Comparison of ENCODE assay signal across 1 cellular context in the genomic region with DNA sequence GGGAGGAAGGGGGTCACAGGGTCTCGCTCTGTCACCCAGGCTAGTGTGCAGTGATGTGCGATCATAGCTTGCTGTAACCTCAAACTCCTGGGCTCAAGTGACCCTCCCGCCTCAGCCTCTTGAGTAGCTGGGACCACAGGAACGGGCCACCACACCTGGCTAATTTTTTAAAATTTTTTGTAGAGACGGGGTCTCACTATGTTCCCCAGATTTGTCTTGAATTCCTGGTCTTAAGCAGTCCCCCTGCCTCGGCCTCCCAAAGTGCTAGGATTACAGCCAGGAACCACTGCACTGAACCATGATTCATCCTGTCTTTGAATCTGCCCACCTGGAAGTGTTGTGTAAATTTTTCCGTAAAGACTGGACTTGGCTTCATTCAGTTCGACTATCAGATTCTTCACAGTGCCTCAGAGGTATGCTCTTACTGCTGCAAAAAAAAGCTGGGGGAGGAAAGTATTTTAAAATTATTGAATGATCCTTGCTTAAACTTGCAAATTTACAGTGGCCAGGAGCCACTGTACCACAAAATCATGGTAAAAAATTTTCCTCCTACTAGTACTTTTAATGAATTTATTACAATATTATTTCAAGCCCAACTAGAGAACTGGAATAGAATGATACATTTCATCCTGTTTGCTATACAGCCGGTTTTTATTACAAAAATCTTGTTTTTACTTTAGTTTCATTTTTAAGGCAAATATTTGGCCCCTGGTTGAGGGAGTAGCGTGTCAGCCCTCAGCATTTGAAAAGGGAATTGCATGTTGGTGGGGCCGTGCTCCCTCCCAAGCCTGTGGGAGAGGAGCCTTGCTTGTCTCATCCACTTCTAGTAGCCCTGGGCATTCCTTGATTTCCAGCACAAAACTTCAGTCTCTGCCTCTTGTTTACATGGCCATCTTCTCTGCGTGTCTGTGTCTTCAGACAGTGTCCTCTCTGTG.
TF ChIP-seq lines count a peak whose summit lies in the region.

No MANE protein-coding gene starts in this region.

TF ChIP-seq in SK-N-SH treated with all-trans-retinoic acid at 6 μM for 48 hours, 23 proteins besides CTCF, POLR2A, EP300 and RAD21 (continued from another document):
- TF ChIP-seq, protein P1, sequence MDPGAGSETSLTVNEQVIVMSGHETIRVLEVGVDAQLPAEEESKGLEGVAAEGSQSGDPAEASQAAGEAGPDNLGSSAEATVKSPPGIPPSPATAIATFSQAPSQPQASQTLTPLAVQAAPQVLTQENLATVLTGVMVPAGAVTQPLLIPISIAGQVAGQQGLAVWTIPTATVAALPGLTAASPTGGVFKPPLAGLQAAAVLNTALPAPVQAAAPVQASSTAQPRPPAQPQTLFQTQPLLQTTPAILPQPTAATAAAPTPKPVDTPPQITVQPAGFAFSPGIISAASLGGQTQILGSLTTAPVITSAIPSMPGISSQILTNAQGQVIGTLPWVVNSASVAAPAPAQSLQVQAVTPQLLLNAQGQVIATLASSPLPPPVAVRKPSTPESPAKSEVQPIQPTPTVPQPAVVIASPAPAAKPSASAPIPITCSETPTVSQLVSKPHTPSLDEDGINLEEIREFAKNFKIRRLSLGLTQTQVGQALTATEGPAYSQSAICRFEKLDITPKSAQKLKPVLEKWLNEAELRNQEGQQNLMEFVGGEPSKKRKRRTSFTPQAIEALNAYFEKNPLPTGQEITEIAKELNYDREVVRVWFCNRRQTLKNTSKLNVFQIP (CRISPR knock-in tag; IDR thresholded peaks at IDR 0.05; ENCODE audit: borderline replicate concordance, low read depth): no peak
- TF ChIP-seq OSR1 (CRISPR knock-in tag; IDR thresholded peaks at IDR 0.05) (no peak), ZFP3 (CRISPR knock-in tag; IDR thresholded peaks at IDR 0.05) (no peak), ZNF70 (CRISPR knock-in tag; IDR thresholded peaks at IDR 0.05) (no peak), TOX (CRISPR knock-in tag; IDR thresholded peaks at IDR 0.05; ENCODE audit: borderline replicate concordance) (no peak), ISL1 (CRISPR knock-in tag; IDR thresholded peaks at IDR 0.05) (no peak), ZFP30 (CRISPR knock-in tag; IDR thresholded peaks at IDR 0.05) (no peak), SNAI2 (CRISPR knock-in tag; IDR thresholded peaks at IDR 0.05) (no peak), ZNF8 (CRISPR knock-in tag; IDR thresholded peaks at IDR 0.05) (no peak), GLIS3 (CRISPR knock-in tag; IDR thresholded peaks at IDR 0.05) (no peak), BACH2 (CRISPR knock-in tag; IDR thresholded peaks at IDR 0.05; ENCODE audit: borderline replicate concordance) (no peak)
- TF ChIP-seq, protein P2, sequence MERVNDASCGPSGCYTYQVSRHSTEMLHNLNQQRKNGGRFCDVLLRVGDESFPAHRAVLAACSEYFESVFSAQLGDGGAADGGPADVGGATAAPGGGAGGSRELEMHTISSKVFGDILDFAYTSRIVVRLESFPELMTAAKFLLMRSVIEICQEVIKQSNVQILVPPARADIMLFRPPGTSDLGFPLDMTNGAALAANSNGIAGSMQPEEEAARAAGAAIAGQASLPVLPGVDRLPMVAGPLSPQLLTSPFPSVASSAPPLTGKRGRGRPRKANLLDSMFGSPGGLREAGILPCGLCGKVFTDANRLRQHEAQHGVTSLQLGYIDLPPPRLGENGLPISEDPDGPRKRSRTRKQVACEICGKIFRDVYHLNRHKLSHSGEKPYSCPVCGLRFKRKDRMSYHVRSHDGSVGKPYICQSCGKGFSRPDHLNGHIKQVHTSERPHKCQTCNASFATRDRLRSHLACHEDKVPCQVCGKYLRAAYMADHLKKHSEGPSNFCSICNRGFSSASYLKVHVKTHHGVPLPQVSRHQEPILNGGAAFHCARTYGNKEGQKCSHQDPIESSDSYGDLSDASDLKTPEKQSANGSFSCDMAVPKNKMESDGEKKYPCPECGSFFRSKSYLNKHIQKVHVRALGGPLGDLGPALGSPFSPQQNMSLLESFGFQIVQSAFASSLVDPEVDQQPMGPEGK (CRISPR knock-in tag; IDR thresholded peaks at IDR 0.05; ENCODE audit: borderline replicate concordance): no peak
- TF ChIP-seq, protein P3, sequence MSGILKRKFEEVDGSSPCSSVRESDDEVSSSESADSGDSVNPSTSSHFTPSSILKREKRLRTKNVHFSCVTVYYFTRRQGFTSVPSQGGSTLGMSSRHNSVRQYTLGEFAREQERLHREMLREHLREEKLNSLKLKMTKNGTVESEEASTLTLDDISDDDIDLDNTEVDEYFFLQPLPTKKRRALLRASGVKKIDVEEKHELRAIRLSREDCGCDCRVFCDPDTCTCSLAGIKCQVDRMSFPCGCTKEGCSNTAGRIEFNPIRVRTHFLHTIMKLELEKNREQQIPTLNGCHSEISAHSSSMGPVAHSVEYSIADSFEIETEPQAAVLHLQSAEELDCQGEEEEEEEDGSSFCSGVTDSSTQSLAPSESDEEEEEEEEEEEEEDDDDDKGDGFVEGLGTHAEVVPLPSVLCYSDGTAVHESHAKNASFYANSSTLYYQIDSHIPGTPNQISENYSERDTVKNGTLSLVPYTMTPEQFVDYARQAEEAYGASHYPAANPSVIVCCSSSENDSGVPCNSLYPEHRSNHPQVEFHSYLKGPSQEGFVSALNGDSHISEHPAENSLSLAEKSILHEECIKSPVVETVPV (CRISPR knock-in tag; IDR thresholded peaks at IDR 0.05): no peak
